In the genomic region with DNA sequence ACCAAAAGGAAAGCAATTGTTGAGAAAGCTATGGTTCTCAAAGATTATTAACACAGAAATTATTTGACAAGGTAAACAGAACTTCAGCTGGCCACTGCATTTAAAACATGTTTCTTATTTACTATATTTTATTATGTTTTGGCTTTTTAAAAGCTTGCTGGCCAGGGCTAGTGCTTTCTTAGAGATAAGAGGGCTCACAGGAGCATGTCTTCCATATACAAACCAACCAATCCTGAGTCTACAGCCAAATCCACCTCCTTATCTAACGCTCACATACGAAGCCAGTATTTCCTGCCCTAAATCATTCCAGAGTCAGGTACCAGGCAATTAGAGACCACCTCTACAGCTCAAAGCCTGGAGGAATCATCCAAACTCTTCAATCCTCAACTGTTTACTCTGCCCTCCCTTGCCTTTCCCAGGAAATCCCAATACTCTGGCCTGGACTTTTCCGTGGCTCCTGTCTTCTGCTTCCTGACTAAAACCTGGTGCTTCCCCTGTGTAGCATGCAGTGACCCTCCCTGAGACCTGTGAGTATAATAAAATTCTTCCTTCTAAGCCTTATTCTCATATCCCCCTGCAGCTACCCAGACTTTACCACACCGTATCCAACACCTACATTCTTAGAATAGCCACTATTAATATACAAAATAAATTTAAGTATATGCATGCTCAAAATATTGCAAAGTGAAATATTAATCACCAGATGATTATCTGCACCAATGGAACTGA, we compare ENCODE assay signal across 16 cellular contexts. TPM values are rescaled to one million over a fixed set of nuclear protein-coding genes. Genes with fewer than 3 reads are reported as not detected.
DNase-seq lines count a peak whose midpoint lies in the region; ATAC-seq, FAIRE-seq and TF ChIP-seq lines count a peak whose summit lies in the region.
"Had no signal": no experiment of that assay in that cellular context is flagged by ENCODE, and none has a peak within 500 bp of the region (broad histone marks: within the 10 kb centered on the region; RNA-seq: fewer than 3 reads in every experiment).

No MANE protein-coding gene starts in this region.

- no peak for FAIRE-seq in endothelial cell of umbilical vein (lab: Jason Lieb, UNC)
- FAIRE-seq: GM12891, islet of Langerhans had no signal

- H3K4me1 ChIP-seq in endothelial cell of umbilical vein (ENCODE audit: control insufficient read depth, extremely low read depth, insufficient read depth, low read length), result peaks cover 17% of the 10 kb centered on the region
- H3K4me1 ChIP-seq: prostate gland, testis had no signal

- DNase-seq in ELF-1 (ENCODE audit: low read depth, low spot score), result peak; percentile 71
- no peak for DNase-seq in T-cell
- peak; percentile 92 for DNase-seq in endothelial cell of umbilical vein (ENCODE audit: low read depth, low spot score)
- DNase-seq in memory B cell (ENCODE audit: low spot score in 2 of 2), result no peak
- no peak for DNase-seq in SW 1271 (lab: John Stamatoyannopoulos, UW)
- no peak for DNase-seq in NCI-H1092 treated with DMSO at 0.1 percent for 48 hours (lab: John Stamatoyannopoulos, UW)
- no peak for DNase-seq in H4 (ENCODE audit: low spot score)
- DNase-seq: activated effector memory CD4-positive, alpha-beta T cell treated with anti-CD3 and anti-CD28 coated beads, Interleukin-2, amount 50 U/mL, for 16 hours; effector memory CD4-positive, alpha-beta T cell; testis had no signal

- H3K4me3 Mint-ChIP-seq in T-cell, result no peak overlapping the region
- no peak overlapping the region for H3K4me3 Mint-ChIP-seq in memory B cell

- TF ChIP-seq POLR2A in endothelial cell of umbilical vein (IDR thresholded peaks at IDR 0.05; ENCODE audit: low read depth, low read length), result no peak

- no peak overlapping the region for H3K9ac ChIP-seq in endothelial cell of umbilical vein (replicated peaks; ENCODE audit: extremely low read depth, insufficient read depth, low read length)

- H3K36me3 ChIP-seq in endothelial cell of umbilical vein (ENCODE audit: control insufficient read depth in 2 of 2, extremely low read depth in 1 of 2, insufficient read depth in 2 of 2, low read length in 2 of 2), result no peaks in the 10 kb centered on the region
- H3K36me3 ChIP-seq: prostate gland had no signal

- POLR2A ChIA-PET in T-cell (lab: Charles Lee) (interaction anchor here (0.6 to 1.1 kb wide), 2 partner anchors 9 to 71 kb away, joined by 3 to 5 read pairs; no protein-coding TSS in a partner anchor), endothelial cell of umbilical vein (lab: Charles Lee) (no interaction called here)

- H3K4me1 Mint-ChIP-seq in T-cell, result peaks cover 65 to 76% (median 69%) of the 10 kb centered on the region in 3 donors
- peaks cover 24% of the 10 kb centered on the region for H3K4me1 Mint-ChIP-seq in memory B cell

- dilution Hi-C loops in endothelial cell of umbilical vein (cut with MboI; ENCODE audit: extremely low pct_ligation_motif_present, low sequenced_read_pairs), result no loop called here

- H3K36me3 Mint-ChIP-seq in T-cell (peaks cover 31% of the 10 kb centered on the region), memory B cell (peaks cover 34% of the 10 kb centered on the region)

- BruUV-seq in endothelial cell of umbilical vein (replicated peaks; lab: Mats Ljungman, UMichigan), result no TSS peak

- peak overlapping the region; percentile 28 for H3K27ac ChIP-seq in endothelial cell of umbilical vein (ENCODE audit: insufficient read depth, low read depth, low read length)
- H3K27ac ChIP-seq: gastroesophageal sphincter, SK-N-MC had no signal

- intact Hi-C loops in endothelial cell of umbilical vein (cut with micrococcal nuclease), result loop anchor here (2.0 kb wide), 1 partner anchor 30 kb away; no protein-coding TSS in a partner anchor

- no peaks in the 10 kb centered on the region for H4K20me1 ChIP-seq in endothelial cell of umbilical vein (replicated peaks; ENCODE audit: control insufficient read depth, extremely low read depth, insufficient read depth, low read length)

- H3K9me3 ChIP-seq in endothelial cell of umbilical vein (replicated peaks; ENCODE audit: control insufficient read depth, insufficient read depth, low read length), result no peaks in the 10 kb centered on the region
- H3K9me3 ChIP-seq: prostate gland, testis had no signal

- H3K4me3 ChIP-seq in endothelial cell of umbilical vein (replicated peaks in 1 of 3; ENCODE audit: insufficient read depth in 1 of 3, low read depth in 1 of 3, low read length in 3 of 3), result no peak overlapping the region
- H3K4me3 ChIP-seq: gastroesophageal sphincter, prostate gland, SK-N-MC, testis had no signal

- H3K27me3 ChIP-seq in endothelial cell of umbilical vein (ENCODE audit: control insufficient read depth in 2 of 2, insufficient read depth in 2 of 2, low read length in 2 of 2), result no peaks in the 10 kb centered on the region
- H3K27me3 ChIP-seq: gastroesophageal sphincter, testis had no signal

- ATAC-seq in T-cell (replicated peaks in 1 of 4) (no peak), memory B cell (ENCODE audit: low read depth) (no peak), HG03469 (IDR thresholded peaks at IDR 0.05; ENCODE audit: unreplicated experiment) (no peak)
- ATAC-seq: gastroesophageal sphincter had no signal

- H3K4me2 ChIP-seq in endothelial cell of umbilical vein (ENCODE audit: insufficient read depth, low read length), result peak overlapping the region; percentile 7

- CTCF ChIA-PET in T-cell (lab: Charles Lee) (interaction anchor here in 1 of 2 donors (0.5 to 1.5 kb wide), 4 partner anchors 10 to 1009 kb away, joined by 3 to 4 read pairs (median 3); no protein-coding TSS in a partner anchor), endothelial cell of umbilical vein (lab: Charles Lee) (interaction anchor here (0.6 to 2.2 kb wide), 8 partner anchors 10 to 54 kb away, joined by 3 to 6 read pairs (median 3); no protein-coding TSS in a partner anchor)

- TF ChIP-seq CTCF in endothelial cell of umbilical vein (IDR thresholded peaks at IDR 0.05; ENCODE audit: extremely low read depth in 1 of 2, insufficient read depth in 1 of 2, low read depth in 1 of 2, low read length in 2 of 2), result no peak

- H3K9me3 Mint-ChIP-seq in T-cell, result peaks cover 5 to 20% (median 7%) of the 10 kb centered on the region in 3 donors
- H3K9me3 Mint-ChIP-seq in memory B cell, result peaks cover 14% of the 10 kb centered on the region

- H3K27me3 Mint-ChIP-seq in T-cell (no peaks in the 10 kb centered on the region), memory B cell (no peaks in the 10 kb centered on the region)

- H3K79me2 ChIP-seq in endothelial cell of umbilical vein (ENCODE audit: control insufficient read depth, insufficient read depth, low read length), result peaks cover 73% of the 10 kb centered on the region

- H3K9me1 ChIP-seq in endothelial cell of umbilical vein (replicated peaks; ENCODE audit: control insufficient read depth, extremely low read depth, insufficient read depth, low read length), result no peaks in the 10 kb centered on the region

- H3K27ac Mint-ChIP-seq in T-cell (peak overlapping the region; percentile 58 to 60), memory B cell (peak overlapping the region; percentile 32)

- H2AFZ ChIP-seq in endothelial cell of umbilical vein (ENCODE audit: low read depth, low read length), result no peak overlapping the region

TF ChIP-seq in endothelial cell of umbilical vein, 7 proteins besides CTCF, POLR2A, EP300 and RAD21:
- TF ChIP-seq, protein P1, sequence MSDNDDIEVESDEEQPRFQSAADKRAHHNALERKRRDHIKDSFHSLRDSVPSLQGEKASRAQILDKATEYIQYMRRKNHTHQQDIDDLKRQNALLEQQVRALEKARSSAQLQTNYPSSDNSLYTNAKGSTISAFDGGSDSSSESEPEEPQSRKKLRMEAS (IDR thresholded peaks at IDR 0.05; ENCODE audit: insufficient read depth, insufficient read length), result no peak
- TF ChIP-seq FOS (IDR thresholded peaks at IDR 0.05; ENCODE audit: borderline replicate concordance, insufficient read depth, low read length) (no peak), EZH2 (IDR thresholded peaks at IDR 0.05; ENCODE audit: borderline replicate concordance, low read depth, low read length, severe bottlenecking) (no peak), POLR2AphosphoS5 (IDR thresholded peaks at IDR 0.05; ENCODE audit: insufficient read depth, low read depth, low read length) (no peak)

RNA-seq across cellular contexts. Expression of gene RANBP9, which starts 33.2 kb away (rescaled TPM):
- total RNA-seq in T-cell, result 10 to 100 TPM; 44.9 to 59.4 (median 46.8) TPM
- total RNA-seq in endothelial cell of umbilical vein, result 40.2 and 44.4 TPM in 2 replicates
- polyA plus RNA-seq in endothelial cell of umbilical vein, result 12.8 and 15.1 TPM in 2 replicates
- 26.1 and 32.3 TPM in 2 replicates for polyA plus RNA-seq in endothelial cell of umbilical vein (2011; cell fraction: cytosol; rRNA removed)
- 42.9 and 45.3 TPM in 2 replicates for polyA plus RNA-seq in endothelial cell of umbilical vein (2011; cell fraction: nucleus; rRNA removed)
- 26.9 and 36.7 TPM in 2 replicates for polyA plus RNA-seq in endothelial cell of umbilical vein (2012)
- 22.4 and 26.9 TPM in 2 replicates for polyA minus RNA-seq in endothelial cell of umbilical vein
- polyA minus RNA-seq in endothelial cell of umbilical vein (2011; cell fraction: cytosol; rRNA and poly(A)+ RNA removed), result 19.4 TPM
- 23.3 and 26.1 TPM in 2 replicates for polyA minus RNA-seq in endothelial cell of umbilical vein (2011; cell fraction: nucleus; rRNA and poly(A)+ RNA removed)
- total RNA-seq in H4 (2014; rRNA removed; shearing (Covaris generic)), result 15.7 and 18.7 TPM in 2 replicates

Comparison
In these comparisons a context has a peak if more than half of its experiments do, and no peak if none do; other contexts are left out.
1. DNase-seq: peak in ELF-1 (single experiment) and endothelial cell of umbilical vein (single experiment); none in T-cell (0 of 34), memory B cell (0 of 2), SW 1271 (0 of 2), NCI-H1092 treated with DMSO at 0.1 percent for 48 hours (single experiment) and H4 (single experiment).